In the genomic region with DNA sequence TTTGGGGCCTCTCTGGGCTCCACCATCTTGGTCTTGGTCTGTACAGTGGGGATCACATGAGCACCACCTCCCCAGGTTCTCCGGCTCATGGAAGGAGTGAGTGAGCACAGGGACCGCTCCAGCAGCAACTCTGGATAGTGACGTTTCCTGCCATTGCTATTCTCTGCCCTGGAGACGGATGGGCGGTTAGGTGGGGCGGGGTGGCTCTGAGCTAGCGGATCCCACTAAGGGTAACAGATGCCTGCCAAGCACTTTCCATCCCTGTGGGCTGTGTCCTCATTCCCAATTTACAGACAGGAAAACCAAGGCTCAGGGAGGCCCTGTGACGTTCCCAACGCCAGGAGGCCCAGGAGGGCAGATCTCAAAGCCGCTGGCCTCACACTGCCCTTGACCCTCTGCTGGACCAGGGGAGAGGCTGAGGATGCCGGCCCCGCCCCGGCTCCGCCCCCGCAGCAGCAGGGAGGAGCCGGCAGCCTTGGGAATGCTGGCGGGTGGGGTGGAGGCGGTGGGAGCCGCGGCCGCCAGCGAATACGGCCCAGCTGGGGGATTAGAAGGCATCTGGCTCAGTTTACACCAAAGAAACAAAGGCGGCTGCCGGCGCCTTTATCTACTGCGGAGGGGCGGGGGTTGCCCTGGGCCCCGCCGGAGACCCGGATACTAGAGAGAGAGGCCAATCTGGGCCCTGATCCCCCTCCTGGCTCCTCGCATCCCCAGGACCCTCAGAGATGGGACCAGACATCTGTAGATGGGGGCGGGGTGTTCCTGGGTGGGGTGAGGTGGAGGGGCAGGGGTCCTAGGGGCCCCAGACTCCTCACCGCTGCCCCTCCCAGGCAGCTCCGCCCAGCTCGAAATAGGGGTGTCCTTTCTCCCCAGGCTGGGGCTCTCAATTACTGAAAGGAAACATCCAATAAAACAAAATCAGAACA, we compare ENCODE assay signal across 1 cellular context.
TF ChIP-seq lines count a peak whose summit lies in the region.

No MANE protein-coding gene starts in this region.

TF ChIP-seq in K562, 482 proteins besides CTCF, POLR2A, EP300 and RAD21 (continued from another document and continues in another):
- no peak for TF ChIP-seq MBD2 (IDR thresholded peaks at IDR 0.05; ENCODE audit: borderline replicate concordance, low read depth)
- no peak for TF ChIP-seq SAFB (IDR thresholded peaks at IDR 0.05; ENCODE audit: borderline replicate concordance, low read depth, low read length)
- TF ChIP-seq, protein P1, sequence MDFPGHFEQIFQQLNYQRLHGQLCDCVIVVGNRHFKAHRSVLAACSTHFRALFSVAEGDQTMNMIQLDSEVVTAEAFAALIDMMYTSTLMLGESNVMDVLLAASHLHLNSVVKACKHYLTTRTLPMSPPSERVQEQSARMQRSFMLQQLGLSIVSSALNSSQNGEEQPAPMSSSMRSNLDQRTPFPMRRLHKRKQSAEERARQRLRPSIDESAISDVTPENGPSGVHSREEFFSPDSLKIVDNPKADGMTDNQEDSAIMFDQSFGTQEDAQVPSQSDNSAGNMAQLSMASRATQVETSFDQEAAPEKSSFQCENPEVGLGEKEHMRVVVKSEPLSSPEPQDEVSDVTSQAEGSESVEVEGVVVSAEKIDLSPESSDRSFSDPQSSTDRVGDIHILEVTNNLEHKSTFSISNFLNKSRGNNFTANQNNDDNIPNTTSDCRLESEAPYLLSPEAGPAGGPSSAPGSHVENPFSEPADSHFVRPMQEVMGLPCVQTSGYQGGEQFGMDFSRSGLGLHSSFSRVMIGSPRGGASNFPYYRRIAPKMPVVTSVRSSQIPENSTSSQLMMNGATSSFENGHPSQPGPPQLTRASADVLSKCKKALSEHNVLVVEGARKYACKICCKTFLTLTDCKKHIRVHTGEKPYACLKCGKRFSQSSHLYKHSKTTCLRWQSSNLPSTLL (IDR thresholded peaks at IDR 0.05): no peak
- TF ChIP-seq, protein P2, sequence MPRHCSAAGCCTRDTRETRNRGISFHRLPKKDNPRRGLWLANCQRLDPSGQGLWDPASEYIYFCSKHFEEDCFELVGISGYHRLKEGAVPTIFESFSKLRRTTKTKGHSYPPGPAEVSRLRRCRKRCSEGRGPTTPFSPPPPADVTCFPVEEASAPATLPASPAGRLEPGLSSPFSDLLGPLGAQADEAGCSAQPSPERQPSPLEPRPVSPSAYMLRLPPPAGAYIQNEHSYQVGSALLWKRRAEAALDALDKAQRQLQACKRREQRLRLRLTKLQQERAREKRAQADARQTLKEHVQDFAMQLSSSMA (CRISPR knock-in tag; IDR thresholded peaks at IDR 0.05): no peak
- TF ChIP-seq ZNF217 (CRISPR knock-in tag; IDR thresholded peaks at IDR 0.05): no peak
- TF ChIP-seq, protein P3, sequence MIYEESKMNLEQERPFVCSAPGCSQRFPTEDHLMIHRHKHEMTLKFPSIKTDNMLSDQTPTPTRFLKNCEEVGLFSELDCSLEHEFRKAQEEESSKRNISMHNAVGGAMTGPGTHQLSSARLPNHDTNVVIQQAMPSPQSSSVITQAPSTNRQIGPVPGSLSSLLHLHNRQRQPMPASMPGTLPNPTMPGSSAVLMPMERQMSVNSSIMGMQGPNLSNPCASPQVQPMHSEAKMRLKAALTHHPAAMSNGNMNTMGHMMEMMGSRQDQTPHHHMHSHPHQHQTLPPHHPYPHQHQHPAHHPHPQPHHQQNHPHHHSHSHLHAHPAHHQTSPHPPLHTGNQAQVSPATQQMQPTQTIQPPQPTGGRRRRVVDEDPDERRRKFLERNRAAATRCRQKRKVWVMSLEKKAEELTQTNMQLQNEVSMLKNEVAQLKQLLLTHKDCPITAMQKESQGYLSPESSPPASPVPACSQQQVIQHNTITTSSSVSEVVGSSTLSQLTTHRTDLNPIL (CRISPR knock-in tag; IDR thresholded peaks at IDR 0.05): no peak
- no peak for TF ChIP-seq ZBTB1 (CRISPR knock-in tag; IDR thresholded peaks at IDR 0.05; ENCODE audit: borderline replicate concordance, low read depth)
- no peak for TF ChIP-seq ZNF140 (CRISPR knock-in tag; IDR thresholded peaks at IDR 0.05)
- TF ChIP-seq PHTF2 (CRISPR knock-in tag; IDR thresholded peaks at IDR 0.05): no peak
- peak; percentile 39; the same call in 1 of the 2 replicates for TF ChIP-seq KLF1 (tag; IDR thresholded peaks at IDR 0.05)
- no peak for TF ChIP-seq ATF7 (IDR thresholded peaks at IDR 0.05)
- TF ChIP-seq CTBP1 (IDR thresholded peaks at IDR 0.05; ENCODE audit: borderline replicate concordance): peak; percentile 81
- peak; percentile 10; the same call in 1 of the 2 replicates for TF ChIP-seq CXXC5 (CRISPR knock-in tag; IDR thresholded peaks at IDR 0.05)
- TF ChIP-seq ZNF354B (CRISPR knock-in tag; IDR thresholded peaks at IDR 0.05): no peak
- peak in 1 of 2 experiments; percentile 76; a peak in 2 of 4 replicates for TF ChIP-seq RCOR1 (IDR thresholded peaks at IDR 0.05; ENCODE audit: borderline replicate concordance in 1 of 2, low read depth in 2 of 2, low read length in 2 of 2)
- no peak for TF ChIP-seq DLX4 (CRISPR knock-in tag; IDR thresholded peaks at IDR 0.05)
- no peak for TF ChIP-seq ZC3H4 (CRISPR knock-in tag; IDR thresholded peaks at IDR 0.05; ENCODE audit: borderline replicate concordance)
- no peak for TF ChIP-seq TCF7 (IDR thresholded peaks at IDR 0.05; ENCODE audit: borderline replicate concordance)
- TF ChIP-seq OTX1 (CRISPR knock-in tag; IDR thresholded peaks at IDR 0.05): no peak
- TF ChIP-seq SIX5 (IDR thresholded peaks at IDR 0.05; ENCODE audit: borderline replicate concordance in 1 of 2, insufficient read depth in 1 of 2, low read depth in 1 of 2, low read length in 2 of 2): no peak
- no peak for TF ChIP-seq ZNF518B (CRISPR knock-in tag; IDR thresholded peaks at IDR 0.05)
- TF ChIP-seq ZNF395 (CRISPR knock-in tag; IDR thresholded peaks at IDR 0.05): no peak
- TF ChIP-seq GTF3C2 (IDR thresholded peaks at IDR 0.05; ENCODE audit: borderline replicate concordance, extremely low read depth, insufficient read length): no peak
- TF ChIP-seq ZNF253 (CRISPR knock-in tag; conservative IDR thresholded peaks at IDR 0.05): no peak
- TF ChIP-seq RFX7 (CRISPR knock-in tag; IDR thresholded peaks at IDR 0.05): no peak
- TF ChIP-seq VEZF1 (CRISPR knock-in tag; IDR thresholded peaks at IDR 0.05): no peak
- TF ChIP-seq KDM4B (IDR thresholded peaks at IDR 0.05; ENCODE audit: borderline replicate concordance in 2 of 2, low read depth in 1 of 2): no peak
- no peak for TF ChIP-seq HINFP (tag; conservative IDR thresholded peaks at IDR 0.05; ENCODE audit: low read depth)
- TF ChIP-seq GTF2A2 (tag; IDR thresholded peaks at IDR 0.05): no peak
- TF ChIP-seq HCFC1 (IDR thresholded peaks at IDR 0.05; ENCODE audit: low read depth, low read length): no peak
- no peak for TF ChIP-seq TRIM28 (IDR thresholded peaks at IDR 0.05)
- TF ChIP-seq KLF16 (IDR thresholded peaks at IDR 0.05): no peak
- TF ChIP-seq PHF8 (IDR thresholded peaks at IDR 0.05; ENCODE audit: borderline replicate concordance, low read length): no peak
- no peak for TF ChIP-seq TBL1XR1 (IDR thresholded peaks at IDR 0.05; ENCODE audit: low read length in 2 of 2)
- TF ChIP-seq KAT7 (CRISPR knock-in tag; IDR thresholded peaks at IDR 0.05; ENCODE audit: borderline replicate concordance): no peak
- TF ChIP-seq, protein P4, sequence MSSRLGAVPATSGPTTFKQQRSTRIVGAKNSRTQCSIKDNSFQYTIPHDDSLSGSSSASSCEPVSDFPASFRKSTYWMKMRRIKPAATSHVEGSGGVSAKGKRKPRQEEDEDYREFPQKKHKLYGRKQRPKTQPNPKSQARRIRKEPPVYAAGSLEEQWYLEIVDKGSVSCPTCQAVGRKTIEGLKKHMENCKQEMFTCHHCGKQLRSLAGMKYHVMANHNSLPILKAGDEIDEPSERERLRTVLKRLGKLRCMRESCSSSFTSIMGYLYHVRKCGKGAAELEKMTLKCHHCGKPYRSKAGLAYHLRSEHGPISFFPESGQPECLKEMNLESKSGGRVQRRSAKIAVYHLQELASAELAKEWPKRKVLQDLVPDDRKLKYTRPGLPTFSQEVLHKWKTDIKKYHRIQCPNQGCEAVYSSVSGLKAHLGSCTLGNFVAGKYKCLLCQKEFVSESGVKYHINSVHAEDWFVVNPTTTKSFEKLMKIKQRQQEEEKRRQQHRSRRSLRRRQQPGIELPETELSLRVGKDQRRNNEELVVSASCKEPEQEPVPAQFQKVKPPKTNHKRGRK (tag; IDR thresholded peaks at IDR 0.05): no peak
- no peak for TF ChIP-seq NCOA6 (IDR thresholded peaks at IDR 0.05)
- no peak for TF ChIP-seq ZNF445 (CRISPR knock-in tag; IDR thresholded peaks at IDR 0.05; ENCODE audit: low read depth)
- TF ChIP-seq ILF3 (IDR thresholded peaks at IDR 0.05; ENCODE audit: borderline replicate concordance): no peak
- no peak for TF ChIP-seq EHMT2 (IDR thresholded peaks at IDR 0.05)
- no peak for TF ChIP-seq BCOR (IDR thresholded peaks at IDR 0.05)
- TF ChIP-seq ZBTB7A (IDR thresholded peaks at IDR 0.05; ENCODE audit: borderline replicate concordance, control insufficient read depth, low read depth, low read length): peak; percentile 23; the same call in 1 of the 2 replicates
- peak in 1 of 2 experiments; percentile 44; a peak in 1 of 4 replicates for TF ChIP-seq KDM1A (IDR thresholded peaks at IDR 0.05)
